Comparison of ENCODE assay signal across 15 cellular contexts in the genomic region with DNA sequence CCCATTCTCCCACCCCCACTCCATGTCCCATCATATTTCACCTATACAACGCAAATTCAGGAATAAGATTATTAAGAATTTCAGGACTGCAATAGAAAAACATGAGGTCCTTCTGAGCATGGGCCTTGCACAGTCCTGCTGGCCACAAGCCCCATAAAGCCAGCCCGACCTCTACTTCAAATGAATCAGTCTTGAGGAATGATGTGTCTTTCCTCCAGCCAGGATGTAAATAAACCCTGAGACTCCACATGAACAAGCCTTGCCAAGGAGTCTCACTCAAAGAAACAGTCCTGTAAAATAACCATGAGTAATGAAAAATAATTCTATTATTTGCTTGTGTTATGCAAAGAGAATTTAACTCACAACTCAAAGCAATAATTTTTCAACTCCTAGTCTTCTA.
DNase-seq lines count a peak whose midpoint lies in the region; ATAC-seq, FAIRE-seq and TF ChIP-seq lines count a peak whose summit lies in the region.
"Had no signal": no experiment of that assay in that cellular context is flagged by ENCODE, and none has a peak within 500 bp of the region (broad histone marks: within the 10 kb centered on the region; RNA-seq: fewer than 3 reads in every experiment).

No MANE protein-coding gene starts in this region.

- peaks cover 5 to 7% of the 10 kb centered on the region in 2 donors for H3K27me3 Mint-ChIP-seq in T-cell

- TF ChIP-seq EP300 in A549 (IDR thresholded peaks at IDR 0.05): no peak; a peak in 1 of 5 replicates

- ATAC-seq in A549 (peak; percentile 95 to 96), left lung (peak; percentile 84), T-cell (replicated peaks in 1 of 4) (no peak)

- H3K4me2 ChIP-seq in A549: peak overlapping the region; percentile 44

- peaks cover 0 to 6% (median 0%) of the 10 kb centered on the region in 3 donors for H3K4me1 Mint-ChIP-seq in T-cell

- no peak for TF ChIP-seq POLR2A in A549 (IDR thresholded peaks at IDR 0.05; ENCODE audit: low read length)

- CTCF ChIA-PET in A549 (lab: Yijun Ruan, JAX): interaction anchor here (0.6 to 1.7 kb wide), 2 partner anchors 13 to 591 kb away, joined by 3 to 5 read pairs; no protein-coding TSS in a partner anchor
- CTCF ChIA-PET in T-cell (lab: Charles Lee): interaction anchor here in 1 of 2 donors (0.7 kb wide), 1 partner anchor 362 kb away, joined by 3 read pairs; no protein-coding TSS in a partner anchor

- FAIRE-seq in A549 (lab: Jason Lieb, UNC) (no peak), HTR-8/SVneo (lab: Jason Lieb, UNC) (peak; percentile 95)
- FAIRE-seq: G401.6 had no signal

- peak overlapping the region; percentile 64 to 69; a peak in 5 of 6 replicates for H3K27ac ChIP-seq in A549
- H3K27ac ChIP-seq in left lung: no peak overlapping the region
- H3K27ac ChIP-seq: spleen had no signal

- intact Hi-C loops in left lung (cut with DNase I): no loop called here

- POLR2A ChIA-PET in A549 (lab: Yijun Ruan, JAX) (no interaction called here), T-cell (lab: Charles Lee) (no interaction called here)

- peaks cover 36% of the 10 kb centered on the region for H3K4me1 ChIP-seq in A549
- H3K4me1 ChIP-seq in left lung: peaks cover 0 to 5% of the 10 kb centered on the region in 2 donors
- H3K4me1 ChIP-seq: spleen had no signal

- no peak for TF ChIP-seq RAD21 in A549 (conservative IDR thresholded peaks at IDR 0.05 in 1 of 2, IDR thresholded peaks at IDR 0.05 in 1 of 2)

- H3K27me3 ChIP-seq in left lung: no peaks in the 10 kb centered on the region
- H3K27me3 ChIP-seq: spleen had no signal

- peak; percentile 6 to 70 for DNase-seq in A549 (ENCODE audit: low read depth in 1 of 2, low spot score in 1 of 2)
- DNase-seq in HTR-8/SVneo (ENCODE audit: insufficient read length, low spot score): peak; percentile 73
- DNase-seq in brain pericyte (ENCODE audit: low read depth, low spot score): peak; percentile 60
- DNase-seq in left lung: peak in 1 of 2 donors; percentile 31
- DNase-seq in COLO829 (ENCODE audit: low spot score): no peak
- DNase-seq in DMS53 treated with DMSO at 0.1 percent for 48 hours (lab: John Stamatoyannopoulos, UW; ENCODE audit: unreplicated experiment): no peak
- DNase-seq in NCI-H526 treated with DMSO at 0.1 percent for 48 hours (lab: John Stamatoyannopoulos, UW): no peak
- DNase-seq in T-cell: no peak
- DNase-seq: ACHN; activated CD4-positive, CD25-positive, alpha-beta regulatory T cell treated with anti-CD3 and anti-CD28 coated beads, Interleukin-2, amount 50 U/mL, for 72 hours; NCI-H2227 treated with DMSO at 0.1 percent for 48 hours; spleen; stimulated activated CD8-positive, alpha-beta memory T cell treated with anti-CD3 and anti-CD28 coated beads, Interleukin-4, amount 100 ng/mL, for 48 hours had no signal

- no peaks in the 10 kb centered on the region for H3K36me3 Mint-ChIP-seq in T-cell

- H3K4me3 ChIP-seq in A549 (no peak overlapping the region), left lung (no peak overlapping the region)
- H3K4me3 ChIP-seq: coronary artery, spleen had no signal

- no peaks in the 10 kb centered on the region for H3K36me3 ChIP-seq in left lung
- H3K36me3 ChIP-seq: spleen had no signal

- H3K9me3 ChIP-seq in A549 (no peaks in the 10 kb centered on the region), left lung (no peaks in the 10 kb centered on the region)
- H3K9me3 ChIP-seq: spleen had no signal

- 21% methylated on average over 2 of the region's 2 CpGs for WGBS in A549 (ENCODE audit: missing lambda C conversion rate)

- no peaks in the 10 kb centered on the region for H3K9me3 Mint-ChIP-seq in T-cell

- no peak overlapping the region for H3K27ac Mint-ChIP-seq in T-cell

- no peak overlapping the region for H3K4me3 Mint-ChIP-seq in T-cell

- TF ChIP-seq CTCF in A549 (IDR thresholded peaks at IDR 0.05) (no peak), left lung (IDR thresholded peaks at IDR 0.05) (no peak)

TF ChIP-seq in A549, 52 proteins besides CTCF, POLR2A, EP300 and RAD21:
- TF ChIP-seq HDAC2 (IDR thresholded peaks at IDR 0.05) (no peak), USF2 (IDR thresholded peaks at IDR 0.05) (no peak), FOSL2 (IDR thresholded peaks at IDR 0.05) (0 out of 2 replicates have a peak, but pooled peaks have one; percentile 18), FOSL2 (CRISPR knock-in tag; IDR thresholded peaks at IDR 0.05) (peak; percentile 46), TFCP2L1 (CRISPR knock-in tag; IDR thresholded peaks at IDR 0.05) (no peak), ZSCAN20 (CRISPR knock-in tag; IDR thresholded peaks at IDR 0.05) (no peak), MAFK (IDR thresholded peaks at IDR 0.05; ENCODE audit: partially characterized antibody) (peak; percentile 7), NR3C1 (IDR thresholded peaks at IDR 0.05) (no peak), HOXA7 (CRISPR knock-in tag; IDR thresholded peaks at IDR 0.05) (no peak), JUNB (IDR thresholded peaks at IDR 0.05) (peak; percentile 32; the same call in 1 of the 2 replicates)
TF ChIP-seq in A549: peak in this region for 3.

Comparison
In these comparisons a context has a peak if more than half of its experiments do, and no peak if none do; other contexts are left out.
1. ATAC-seq: peak in A549 (2 of 2) and left lung (single experiment); none in T-cell (0 of 4).
2. DNase-seq: peak in A549 (2 of 2), HTR-8/SVneo (single experiment) and brain pericyte (single experiment); none in COLO829 (single experiment), DMS53 treated with DMSO at 0.1 percent for 48 hours (single experiment), NCI-H526 treated with DMSO at 0.1 percent for 48 hours (single experiment) and T-cell (0 of 34).
3. H3K27ac ChIP-seq: peak in A549 (2 of 2); none in left lung (0 of 2).